In the genomic region with DNA sequence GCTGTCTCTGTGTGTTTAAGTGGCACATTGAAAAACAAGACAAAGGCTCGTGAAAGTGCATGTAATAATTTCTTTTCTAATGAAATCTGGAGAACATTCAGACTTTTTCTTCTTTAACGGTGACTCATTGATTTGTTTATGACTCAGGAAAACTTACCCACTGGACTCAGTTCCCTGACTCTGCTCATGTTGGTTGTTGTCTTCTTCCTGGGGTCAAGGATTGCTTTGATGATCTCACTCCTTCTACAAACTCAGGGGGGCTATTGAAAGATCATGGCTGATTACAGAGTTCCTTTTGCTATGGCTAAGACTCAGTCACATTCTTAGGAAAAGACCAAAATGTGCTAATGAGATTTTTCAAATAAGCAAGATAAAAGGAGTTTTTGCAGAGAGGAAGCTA, we compare ENCODE assay signal across 16 cellular contexts.
DNase-seq lines count a peak whose midpoint lies in the region; FAIRE-seq and TF ChIP-seq lines count a peak whose summit lies in the region.
"Had no signal": no experiment of that assay in that cellular context is flagged by ENCODE, and none has a peak within 500 bp of the region (broad histone marks: within the 10 kb centered on the region; RNA-seq: fewer than 3 reads in every experiment).

No MANE protein-coding gene starts in this region.

- no peak for TF ChIP-seq RAD21 in H1 (IDR thresholded peaks at IDR 0.05 in 1 of 2, conservative IDR thresholded peaks at IDR 0.05 in 1 of 2; ENCODE audit: low read depth in 2 of 2, low read length in 2 of 2)

- no peaks in the 10 kb centered on the region for H3K36me3 Mint-ChIP-seq in Calu3 (ENCODE audit: insufficient read depth, unreplicated experiment)

- no peak overlapping the region for H3K27ac Mint-ChIP-seq in Calu3 (ENCODE audit: unreplicated experiment)
- H3K27ac Mint-ChIP-seq: T-helper 1 cell treated with Interleukin-12 subunit alpha and Interleukin-12 subunit beta and Interleukin-4 antibody, amounts not matched to agents 30 μg/mL and 1 μg/mL, for 36 hours had no signal

- H2AFZ ChIP-seq in H1 (ENCODE audit: low read length): no peak overlapping the region
- no peak overlapping the region for H2AFZ ChIP-seq in mesenchymal stem cell (ENCODE audit: low read depth, low read length)

- H3K4me3 ChIP-seq in H1 (ENCODE audit: extremely low read depth in 1 of 4, insufficient read depth in 2 of 4, low read depth in 3 of 4, low read length in 4 of 4) (no peak overlapping the region), mesenchymal stem cell (ENCODE audit: insufficient read depth in 1 of 2, low read depth in 1 of 2, low read length in 2 of 2) (no peak overlapping the region), tibial nerve (no peak overlapping the region), thyroid gland (replicated peaks in 1 of 3) (no peak overlapping the region)

- no peak overlapping the region for H2BK12ac ChIP-seq in H1 (ENCODE audit: low read depth, low read length)
- no peak overlapping the region for H2BK12ac ChIP-seq in mesenchymal stem cell (ENCODE audit: low read length in 2 of 2)

- no peak for TF ChIP-seq CTCF in H1 (IDR thresholded peaks at IDR 0.05; ENCODE audit: control extremely low read depth in 1 of 3, insufficient read depth in 1 of 3, low read depth in 1 of 3, low read length in 3 of 3)
- TF ChIP-seq CTCF in tibial nerve (IDR thresholded peaks at IDR 0.05): no peak
- no peak for TF ChIP-seq CTCF in Calu3 (IDR thresholded peaks at IDR 0.05; ENCODE audit: unreplicated experiment)
- no peak for TF ChIP-seq CTCF in thyroid gland (IDR thresholded peaks at IDR 0.05)

- H2BK5ac ChIP-seq in H1 (ENCODE audit: low read depth, low read length) (peak overlapping the region; percentile 26; the same call in 1 of the 2 replicates), mesenchymal stem cell (ENCODE audit: low read depth, low read length, poor library complexity, severe bottlenecking) (no peak overlapping the region)

- H3K18ac ChIP-seq in H1 (ENCODE audit: extremely low read depth, low read length): no peak overlapping the region
- no peak overlapping the region for H3K18ac ChIP-seq in mesenchymal stem cell (ENCODE audit: low read depth in 1 of 2, low read length in 2 of 2)

- no peaks in the 10 kb centered on the region for H3K79me1 ChIP-seq in H1 (ENCODE audit: low read depth, low read length)
- no peaks in the 10 kb centered on the region for H3K79me1 ChIP-seq in mesenchymal stem cell (replicated peaks; ENCODE audit: low read length, poor library complexity, severe bottlenecking)

- no peaks in the 10 kb centered on the region for H3K36me3 ChIP-seq in H1 (ENCODE audit: control insufficient read depth in 2 of 4, insufficient read depth in 4 of 4, low read length in 3 of 4)
- H3K36me3 ChIP-seq in mesenchymal stem cell (ENCODE audit: control insufficient read depth in 1 of 2, insufficient read depth in 2 of 2, low read depth in 1 of 2, low read length in 2 of 2): no peaks in the 10 kb centered on the region
- no peaks in the 10 kb centered on the region for H3K36me3 ChIP-seq in tibial nerve
- no peaks in the 10 kb centered on the region for H3K36me3 ChIP-seq in thyroid gland

- H3K14ac ChIP-seq in H1 (ENCODE audit: insufficient read length) (no peak overlapping the region), mesenchymal stem cell (ENCODE audit: low read length in 2 of 2) (no peak overlapping the region)

- no peaks in the 10 kb centered on the region for H3K79me2 ChIP-seq in H1 (ENCODE audit: control insufficient read depth in 1 of 2, insufficient read depth in 2 of 2, low read length in 2 of 2)

- TF ChIP-seq POLR2A in H1 (IDR thresholded peaks at IDR 0.05; ENCODE audit: control extremely low read depth in 1 of 2, low read depth in 2 of 2, low read length in 2 of 2) (no peak), tibial nerve (IDR thresholded peaks at IDR 0.05) (no peak), thyroid gland (IDR thresholded peaks at IDR 0.05) (no peak)

- H3K23me2 ChIP-seq in H1 (ENCODE audit: low read depth, low read length): no peaks in the 10 kb centered on the region

- intact Hi-C loops in Calu3 (cut with micrococcal nuclease; ENCODE audit: unreplicated experiment) (no loop called here), thyroid gland (cut with DNase I) (no loop called here)

- H3K56ac ChIP-seq in H1 (replicated peaks; ENCODE audit: insufficient read length, low read depth, low read length): no peak overlapping the region

- H3K9me3 ChIP-seq in H1 (ENCODE audit: insufficient read depth in 2 of 2, low read depth in 1 of 2, low read length in 1 of 2): no peaks in the 10 kb centered on the region
- peaks cover 8% of the 10 kb centered on the region for H3K9me3 ChIP-seq in mesenchymal stem cell (ENCODE audit: control insufficient read depth, low read length)
- no peaks in the 10 kb centered on the region for H3K9me3 ChIP-seq in tibial nerve
- H3K9me3 ChIP-seq in thyroid gland: no peaks in the 10 kb centered on the region

- H2BK15ac ChIP-seq in H1 (ENCODE audit: low read length): no peak overlapping the region
- no peak overlapping the region for H2BK15ac ChIP-seq in mesenchymal stem cell (ENCODE audit: low read depth, poor library complexity, severe bottlenecking)

- DNase-seq in AG20443 (ENCODE audit: low spot score): peak; percentile 52
- DNase-seq in M059J (ENCODE audit: low read depth): peak; percentile 80
- DNase-seq in H1 (ENCODE audit: low read depth in 1 of 2, low spot score in 2 of 2): no peak
- DNase-seq in mesenchymal stem cell: peak; percentile 81
- DNase-seq in tibial nerve (ENCODE audit: low spot score in 2 of 2): no peak
- DNase-seq in Calu3: no peak
- no peak for DNase-seq in thyroid gland
- no peak for DNase-seq in cerebellar nuclear complex (lab: John Stamatoyannopoulos, UW)
- DNase-seq: activated CD4-positive, CD25-positive, alpha-beta regulatory T cell; C1 segment of cervical spinal cord; DMS79; NCI-H2029 treated with DMSO at 0.1 percent for 48 hours; substantia nigra had no signal

- no peak overlapping the region for H3K4me2 ChIP-seq in H1 (ENCODE audit: insufficient read depth in 1 of 2, low read depth in 2 of 2, low read length in 2 of 2)
- H3K4me2 ChIP-seq in mesenchymal stem cell (ENCODE audit: low read length, poor library complexity, severe bottlenecking): no peak overlapping the region

- no peak overlapping the region for H3K23ac ChIP-seq in H1 (ENCODE audit: insufficient read length)
- no peak overlapping the region for H3K23ac ChIP-seq in mesenchymal stem cell (ENCODE audit: low read length in 2 of 2)

- H3K27me3 Mint-ChIP-seq in Calu3 (ENCODE audit: unreplicated experiment): peaks cover 54% of the 10 kb centered on the region

- no peaks in the 10 kb centered on the region for H4K20me1 ChIP-seq in H1 (replicated peaks in 1 of 2; ENCODE audit: control insufficient read depth in 1 of 2, insufficient read depth in 2 of 2, low read length in 2 of 2)

- H3K4me3 Mint-ChIP-seq in Calu3 (ENCODE audit: low read depth, unreplicated experiment): no peak overlapping the region
- H3K4me3 Mint-ChIP-seq: neural crest cell; T-helper 1 cell treated with Interleukin-12 subunit alpha and Interleukin-12 subunit beta and Interleukin-4 antibody, amounts not matched to agents 30 μg/mL and 1 μg/mL, for 36 hours had no signal

- H2BK120ac ChIP-seq in H1 (replicated peaks; ENCODE audit: low read depth, low read length): no peak overlapping the region
- peak overlapping the region; percentile 75 for H2BK120ac ChIP-seq in mesenchymal stem cell (ENCODE audit: low read depth, low read length)

- H2BK20ac ChIP-seq in H1 (ENCODE audit: low read length): no peak overlapping the region

- no TSS peak for BruUV-seq in Calu3 (replicated peaks; lab: Mats Ljungman, UMichigan)

- H3K9ac ChIP-seq in H1 (replicated peaks in 1 of 4; ENCODE audit: extremely low read depth in 1 of 4, low read depth in 3 of 4, low read length in 3 of 4): no peak overlapping the region
- no peak overlapping the region for H3K9ac ChIP-seq in mesenchymal stem cell (ENCODE audit: low read length)

- TF ChIP-seq EP300 in H1 (IDR thresholded peaks at IDR 0.05; ENCODE audit: borderline replicate concordance in 1 of 2, low read depth in 2 of 2, low read length in 2 of 2) (no peak), tibial nerve (IDR thresholded peaks at IDR 0.05) (no peak)

- no peaks in the 10 kb centered on the region; a peak in 1 of 7 replicates for H3K27me3 ChIP-seq in H1 (replicated peaks in 1 of 4; ENCODE audit: control insufficient read depth in 3 of 4, extremely low read depth in 1 of 4, insufficient read depth in 3 of 4, low read length in 3 of 4)
- H3K27me3 ChIP-seq in mesenchymal stem cell (ENCODE audit: control insufficient read depth in 1 of 2, insufficient read depth in 1 of 2, low read length in 2 of 2): no peaks in the 10 kb centered on the region
- H3K27me3 ChIP-seq in tibial nerve: no peaks in the 10 kb centered on the region
- no peaks in the 10 kb centered on the region for H3K27me3 ChIP-seq in thyroid gland

- H3K4ac ChIP-seq in H1 (replicated peaks; ENCODE audit: insufficient read length, low read depth, low read length): no peak overlapping the region
- H3K4ac ChIP-seq in mesenchymal stem cell (ENCODE audit: low read depth in 1 of 2, low read length in 2 of 2): no peak overlapping the region

- H2AK5ac ChIP-seq in H1 (ENCODE audit: low read depth, low read length) (no peak overlapping the region), mesenchymal stem cell (ENCODE audit: low read length, severe bottlenecking) (no peak overlapping the region)

- H3K9me3 Mint-ChIP-seq in Calu3 (ENCODE audit: low read depth, unreplicated experiment): no peaks in the 10 kb centered on the region
- H3K9me3 Mint-ChIP-seq: T-helper 1 cell treated with Interleukin-12 subunit alpha and Interleukin-12 subunit beta and Interleukin-4 antibody, amounts not matched to agents 30 μg/mL and 1 μg/mL, for 36 hours had no signal

- H4K91ac ChIP-seq in H1 (replicated peaks; ENCODE audit: insufficient read length, low read length) (no peak overlapping the region), mesenchymal stem cell (ENCODE audit: low read length) (no peak overlapping the region)

- H4K8ac ChIP-seq in H1 (ENCODE audit: extremely low read depth, insufficient read depth, low read length): no peak overlapping the region
- no peak overlapping the region for H4K8ac ChIP-seq in mesenchymal stem cell (ENCODE audit: low read length)

- no peak overlapping the region for H4K5ac ChIP-seq in H1 (ENCODE audit: insufficient read length, low read depth, low read length)

- FAIRE-seq in H1 (lab: Jason Lieb, UNC): no peak
- FAIRE-seq: frontal cortex had no signal

- H3K27ac ChIP-seq in H1 (ENCODE audit: low read depth, low read length) (no peak overlapping the region), mesenchymal stem cell (ENCODE audit: low read length, poor library complexity, severe bottlenecking) (no peak overlapping the region), tibial nerve (no peak overlapping the region), thyroid gland (no peak overlapping the region)

- CTCF ChIA-PET in H1 (lab: Charles Lee; ENCODE audit: partially characterized antibody): no interaction called here
- CTCF ChIA-PET in Calu3 (lab: Charles Lee): no interaction called here

- peaks cover 4 to 10% (median 8%) of the 10 kb centered on the region in 4 experiments for H3K4me1 ChIP-seq in H1 (replicated peaks in 1 of 4; ENCODE audit: control insufficient read depth in 3 of 4, insufficient read depth in 4 of 4, low read length in 3 of 4)
- H3K4me1 ChIP-seq in mesenchymal stem cell (ENCODE audit: control insufficient read depth, insufficient read depth, low read depth, low read length): peaks cover 4% of the 10 kb centered on the region
- no peaks in the 10 kb centered on the region for H3K4me1 ChIP-seq in tibial nerve
- no peaks in the 10 kb centered on the region for H3K4me1 ChIP-seq in thyroid gland

- no peaks in the 10 kb centered on the region for H3K4me1 Mint-ChIP-seq in Calu3 (ENCODE audit: low read depth, unreplicated experiment)

- POLR2A ChIA-PET in H1 (lab: Charles Lee; ENCODE audit: partially characterized antibody): no interaction called here

- 82% methylated on average over 2 of the region's 2 CpGs; no CpG with 5 or more reads in 1 of the 2 experiments for WGBS in H1 (ENCODE audit: extremely low coverage in 1 of 2, insufficient coverage in 1 of 2, insufficient read length in 1 of 2, insufficient replicate concordance in 2 of 2, low coverage in 1 of 2, low lambda C conversion rate in 2 of 2, missing lambda C conversion rate in 1 of 2), 2 experiments
- no CpG with 5 or more reads among the region's 2 CpGs for WGBS in mesenchymal stem cell
- 31 to 36% methylated on average over 2 of the region's 2 CpGs for WGBS in tibial nerve, 2 donors
- WGBS in thyroid gland, 2 donors: 56 to 57% methylated on average over 2 of the region's 2 CpGs

Comparison
In these comparisons a context has a peak if more than half of its experiments do, and no peak if none do; other contexts are left out.
1. DNase-seq: peak in AG20443 (single experiment), M059J (single experiment) and mesenchymal stem cell (single experiment); none in H1 (0 of 2), tibial nerve (0 of 2), Calu3 (single experiment), thyroid gland (0 of 2) and cerebellar nuclear complex (0 of 2).